In the genomic region with DNA sequence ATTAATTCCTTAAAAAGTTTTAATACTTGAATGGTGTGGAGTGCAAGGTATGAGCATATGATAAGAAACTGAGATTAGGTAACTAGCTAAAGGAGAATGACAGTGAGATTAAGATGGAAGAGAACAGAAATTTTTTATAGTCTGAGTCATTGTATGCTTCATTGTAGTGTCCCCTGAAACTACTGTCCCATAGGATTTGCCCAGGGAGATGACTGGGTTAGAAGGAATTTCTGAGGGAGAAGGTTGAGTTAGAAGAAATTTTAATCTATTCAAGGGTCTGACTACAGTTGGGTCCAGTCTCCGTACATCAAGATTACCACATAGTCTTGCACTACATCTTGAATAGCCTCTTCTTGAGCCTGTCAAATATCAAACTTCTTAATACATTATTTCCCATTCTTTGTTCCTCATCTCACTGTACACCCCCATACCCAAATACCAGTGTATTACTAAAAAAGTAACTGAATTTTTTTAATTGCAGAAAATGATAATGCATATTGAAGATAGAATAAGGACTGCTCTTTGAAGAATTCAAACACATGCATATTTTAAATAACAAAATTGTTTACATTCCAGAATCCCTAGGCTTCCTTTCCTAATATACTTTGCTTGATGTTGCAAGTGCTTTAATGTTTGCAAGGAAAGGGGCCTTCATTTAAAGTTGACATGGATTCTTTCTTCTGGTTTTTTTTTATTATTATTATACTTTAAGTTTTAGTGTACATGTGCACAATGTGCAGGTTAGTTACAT, we compare ENCODE assay signal across 17 cellular contexts.
DNase-seq lines count a peak whose midpoint lies in the region; ATAC-seq and TF ChIP-seq lines count a peak whose summit lies in the region.
"Had no signal": no experiment of that assay in that cellular context is flagged by ENCODE, and none has a peak within 500 bp of the region (broad histone marks: within the 10 kb centered on the region; RNA-seq: fewer than 3 reads in every experiment).

No MANE protein-coding gene starts in this region.

- no peaks in the 10 kb centered on the region for H3K4me1 ChIP-seq in mammary epithelial cell (ENCODE audit: insufficient read depth, low read length)
- no peaks in the 10 kb centered on the region for H3K4me1 ChIP-seq in mesendoderm (ENCODE audit: control insufficient read depth, low read depth, low read length)
- peaks cover 0 to under 1% (median 0%) of the 10 kb centered on the region in 4 donors for H3K4me1 ChIP-seq in tibial nerve

- no peak overlapping the region for H2BK120ac ChIP-seq in mesendoderm (ENCODE audit: low read depth, low read length)

- TF ChIP-seq POLR2A in tibial nerve (IDR thresholded peaks at IDR 0.05), result no peak

- BruUV-seq in mammary epithelial cell (replicated peaks; lab: Mats Ljungman, UMichigan), result no TSS peak

- CTCF ChIA-PET in mammary epithelial cell (lab: Charles Lee; ENCODE audit: low non-redundant PET), result no interaction called here

- H2BK5ac ChIP-seq in mesendoderm (ENCODE audit: low read length), result no peak overlapping the region

- intact Hi-C loops in mammary epithelial cell (cut with micrococcal nuclease), result no loop called here

- H3K4me2 ChIP-seq in mammary epithelial cell (ENCODE audit: insufficient read depth, low read depth, low read length), result no peak overlapping the region
- H3K4me2 ChIP-seq in mesendoderm (ENCODE audit: low read length), result no peak overlapping the region
- H3K4me2 ChIP-seq: BLaER1 treated with 17β-estradiol and CSF1 and Interleukin-3, amounts not matched to agents 10 nM and 100 nM had no signal

- no peak overlapping the region for H3K4ac ChIP-seq in mesendoderm (ENCODE audit: low read depth, low read length)

- no peak for TF ChIP-seq EP300 in tibial nerve (IDR thresholded peaks at IDR 0.05)

- H3K79me2 ChIP-seq in mammary epithelial cell (ENCODE audit: insufficient read depth, low read length), result no peaks in the 10 kb centered on the region
- H3K79me2 ChIP-seq in mesendoderm (ENCODE audit: control insufficient read depth, insufficient read depth, low read length), result no peaks in the 10 kb centered on the region

- H3K56ac ChIP-seq in mesendoderm (ENCODE audit: low read length), result no peak overlapping the region

- 100% methylated on average over 1 of the region's 1 CpG for WGBS in mammary epithelial cell (ENCODE audit: low coverage, missing lambda C conversion rate)
- WGBS in mesendoderm (ENCODE audit: extremely low coverage, insufficient coverage, low lambda C conversion rate), result no CpG with 5 or more reads among the region's 1 CpG
- 86 to 88% methylated on average over 1 of the region's 1 CpG for WGBS in tibial nerve, 2 donors

- no peak overlapping the region for H3K18ac ChIP-seq in mesendoderm (ENCODE audit: low read length)

- H4K5ac ChIP-seq in mesendoderm (ENCODE audit: low read length), result no peak overlapping the region

- no peak overlapping the region for H3K4me3 ChIP-seq in mammary epithelial cell (replicated peaks in 1 of 3; ENCODE audit: insufficient read depth in 1 of 3, low read depth in 2 of 3, low read length in 3 of 3)
- H3K4me3 ChIP-seq in mesendoderm (ENCODE audit: low read length), result no peak overlapping the region
- H3K4me3 ChIP-seq in tibial nerve, result no peak overlapping the region
- H3K4me3 ChIP-seq: BLaER1 treated with 17β-estradiol and CSF1 and Interleukin-3, amounts not matched to agents 10 nM and 100 nM; ovary; skin epidermis had no signal

- no peak overlapping the region for H2AFZ ChIP-seq in mammary epithelial cell (ENCODE audit: low read depth, low read length)

- no peak overlapping the region for H3K27ac ChIP-seq in mammary epithelial cell (ENCODE audit: insufficient read depth, low read depth, low read length)
- no peak overlapping the region for H3K27ac ChIP-seq in mesendoderm (ENCODE audit: low read depth, low read length)
- no peak overlapping the region for H3K27ac ChIP-seq in tibial nerve
- H3K27ac ChIP-seq: BLaER1 treated with 17β-estradiol and CSF1 and Interleukin-3, amounts not matched to agents 10 nM and 100 nM; ovary; skin epidermis had no signal

- no peaks in the 10 kb centered on the region for H3K79me1 ChIP-seq in mesendoderm (ENCODE audit: low read length)

- no peak overlapping the region for H3K23ac ChIP-seq in mesendoderm (ENCODE audit: low read length)

- dilution Hi-C loops in mammary epithelial cell (cut with HindIII; ENCODE audit: low sequenced_read_pairs), result no loop called here

- DNase-seq in COLO829 (ENCODE audit: low spot score) (peak; percentile 38), NCI-H226 (peak; percentile 84), mammary epithelial cell (peak; percentile 3), mesendoderm (peak; percentile 61), AML-193 (lab: John Stamatoyannopoulos, UW) (no peak), tibial nerve (ENCODE audit: low spot score in 2 of 2) (no peak)
- DNase-seq: activated CD4-positive, CD25-positive, alpha-beta regulatory T cell treated with anti-CD3 and anti-CD28 coated beads, Interleukin-2, amount 50 U/mL, for 72 hours; activated naive CD4-positive, alpha-beta T cell treated with anti-CD3 and anti-CD28 coated beads for 36 hours; effector memory CD8-positive, alpha-beta T cell; NCI-H1694 treated with DMSO at 0.1 percent for 48 hours; NCI-H524 treated with DMSO at 0.1 percent for 48 hours; ovary; stimulated activated naive B cell treated with anti-CD40 and anti-IgM and Interleukin-4, amounts not matched to agents 10 μg/mL and 1 μg/mL and 100 μg/mL, for 72 hours had no signal

- no peak overlapping the region for H3K9ac ChIP-seq in mammary epithelial cell (ENCODE audit: insufficient read depth, low read length)
- no peak overlapping the region for H3K9ac ChIP-seq in mesendoderm (ENCODE audit: low read length)
- H3K9ac ChIP-seq: BLaER1 treated with 17β-estradiol and CSF1 and Interleukin-3, amounts not matched to agents 10 nM and 100 nM had no signal

- H3K9me3 ChIP-seq in mammary epithelial cell (replicated peaks; ENCODE audit: insufficient read depth, low read length) (no peaks in the 10 kb centered on the region), tibial nerve (no peaks in the 10 kb centered on the region)
- H3K9me3 ChIP-seq: BLaER1 treated with 17β-estradiol and CSF1 and Interleukin-3, amounts not matched to agents 10 nM and 100 nM; ovary had no signal

- ATAC-seq in HG03196 (IDR thresholded peaks at IDR 0.05; ENCODE audit: unreplicated experiment), result no peak
- ATAC-seq in GM18873 (IDR thresholded peaks at IDR 0.05; ENCODE audit: low FRiP score, unreplicated experiment), result no peak
- ATAC-seq: effector memory CD8-positive, alpha-beta T cell; stimulated activated naive B cell treated with anti-CD40 and anti-IgM and Interleukin-4, amounts not matched to agents 10 μg/mL and 1 μg/mL and 100 μg/mL, for 72 hours had no signal

- no peak overlapping the region for H4K8ac ChIP-seq in mesendoderm (ENCODE audit: low read depth, low read length)

- H4K20me1 ChIP-seq in mammary epithelial cell (ENCODE audit: insufficient read depth, low read length), result no peaks in the 10 kb centered on the region
- H4K20me1 ChIP-seq: BLaER1 treated with 17β-estradiol and CSF1 and Interleukin-3, amounts not matched to agents 10 nM and 100 nM had no signal

- no peaks in the 10 kb centered on the region for H3K36me3 ChIP-seq in mammary epithelial cell (ENCODE audit: insufficient read depth, low read length)
- no peaks in the 10 kb centered on the region for H3K36me3 ChIP-seq in mesendoderm (ENCODE audit: control insufficient read depth, insufficient read depth, low read length)
- no peaks in the 10 kb centered on the region for H3K36me3 ChIP-seq in tibial nerve
- H3K36me3 ChIP-seq: BLaER1 treated with 17β-estradiol and CSF1 and Interleukin-3, amounts not matched to agents 10 nM and 100 nM; ovary had no signal

- H2BK15ac ChIP-seq in mesendoderm (replicated peaks; ENCODE audit: low read depth), result no peak overlapping the region

- TF ChIP-seq CTCF in mammary epithelial cell (conservative IDR thresholded peaks at IDR 0.05 in 1 of 2, IDR thresholded peaks at IDR 0.05 in 1 of 2; ENCODE audit: extremely low read depth in 1 of 2, insufficient read depth in 1 of 2, low read depth in 1 of 2, low read length in 2 of 2) (no peak), tibial nerve (IDR thresholded peaks at IDR 0.05) (no peak)

- in situ Hi-C loops in mammary epithelial cell (cut with MboI; ENCODE audit: low sequenced_read_pairs in 2 of 2), result no loop called here

- H3K27me3 ChIP-seq in mammary epithelial cell (ENCODE audit: insufficient read depth, low read length) (no peaks in the 10 kb centered on the region), mesendoderm (ENCODE audit: insufficient read depth, low read length, poor library complexity) (no peaks in the 10 kb centered on the region), tibial nerve (no peaks in the 10 kb centered on the region)
- H3K27me3 ChIP-seq: BLaER1 treated with 17β-estradiol and CSF1 and Interleukin-3, amounts not matched to agents 10 nM and 100 nM; ovary had no signal

- no peak overlapping the region for H2AK5ac ChIP-seq in mesendoderm (ENCODE audit: low read length)

Comparison
In these comparisons a context has a peak if more than half of its experiments do, and no peak if none do; other contexts are left out.
1. DNase-seq: peak in COLO829 (single experiment), NCI-H226 (single experiment), mammary epithelial cell (single experiment) and mesendoderm (single experiment); none in AML-193 (0 of 2) and tibial nerve (0 of 2).